ENCODE assay signal across 7 cellular contexts in genomic region chr6:11732036-11732545, GRCh38. TPM values are rescaled to one million over a fixed set of nuclear protein-coding genes. Genes with fewer than 3 reads are reported as not detected.
DNase-seq lines count a peak whose midpoint lies in the region; ATAC-seq and TF ChIP-seq lines count a peak whose summit lies in the region.

No MANE protein-coding gene starts in this region.

- H3K27me3 Mint-ChIP-seq in T-cell, result peaks cover 0 to 2% of the 10 kb centered on the region in 2 donors

- POLR2A ChIA-PET in T-cell (lab: Charles Lee), result interaction anchor here in 1 of 2 donors (0.7 to 1.0 kb wide), 2 partner anchors 9 to 17 kb away, joined by 3 to 4 read pairs; no protein-coding TSS in a partner anchor

- CTCF ChIA-PET in T-cell (lab: Charles Lee), result interaction anchor here in 1 of 2 donors (0.6 to 1.0 kb wide), 2 partner anchors 9 to 359 kb away, joined by 3 to 4 read pairs; no protein-coding TSS in a partner anchor

- H3K27ac ChIP-seq in dorsolateral prefrontal cortex, result peak overlapping the region in 37 of 59 donors; percentile 2 to 78 (median 46)

- H3K36me3 Mint-ChIP-seq in T-cell, result no peaks in the 10 kb centered on the region

- intact Hi-C loops in dorsolateral prefrontal cortex (cut with DNase I) (no loop called here), sciatic nerve (cut with DNase I) (no loop called here)

- no peak for TF ChIP-seq CTCF in dorsolateral prefrontal cortex (IDR thresholded peaks at IDR 0.05 in 54 of 56, conservative IDR thresholded peaks at IDR 0.05 in 2 of 56; ENCODE audit: low read depth in 1 of 56, partially characterized antibody in 56 of 56)

- no peaks in the 10 kb centered on the region for H3K27me3 ChIP-seq in dorsolateral prefrontal cortex

- H3K27ac Mint-ChIP-seq in T-cell, result peak overlapping the region; percentile 85 to 88

- DNase-seq in T-cell (peak in 5 of 34 experiments; percentile 2 to 52 (median 14)), dorsolateral prefrontal cortex (peak in 7 of 10 donors; percentile 37 to 56 (median 51)), sciatic nerve (ENCODE audit: low spot score) (peak; percentile 77), islet precursor cell (no peak), NCI-H774 (lab: John Stamatoyannopoulos, UW) (no peak)

- no peaks in the 10 kb centered on the region for H3K9me3 Mint-ChIP-seq in T-cell

- peaks cover 54 to 63% (median 57%) of the 10 kb centered on the region in 3 donors for H3K4me1 Mint-ChIP-seq in T-cell

- peak overlapping the region; percentile 13 to 63 (median 54) for H3K4me3 Mint-ChIP-seq in T-cell

- no peak overlapping the region for H3K4me3 ChIP-seq in dorsolateral prefrontal cortex

- ATAC-seq in GM18873 (IDR thresholded peaks at IDR 0.05; ENCODE audit: low FRiP score, unreplicated experiment) (peak; percentile 60), HG02938 (IDR thresholded peaks at IDR 0.05; ENCODE audit: unreplicated experiment) (peak; percentile 48), T-cell (replicated peaks in 1 of 4) (no peak), sciatic nerve (peak; percentile 91)

RNA-seq across cellular contexts. Expression of gene ADTRP, which starts 46.5 kb away (rescaled TPM):
- total RNA-seq in T-cell, result 10 to 100 TPM; 23.9 to 74.7 (median 59.1) TPM
- 10 to 100 TPM in 34 of 120 experiments, 1 to 10 TPM in 83, under 1 TPM in 3; 0.47 to 21.1 (median 7.9) TPM for total RNA-seq in dorsolateral prefrontal cortex
- 0.76 TPM for total RNA-seq in sciatic nerve

Comparison
In these comparisons a context has a peak if more than half of its experiments do, and no peak if none do; other contexts are left out.
1. ATAC-seq: peak in GM18873 (single experiment), HG02938 (single experiment) and sciatic nerve (single experiment); none in T-cell (0 of 4).
2. DNase-seq: peak in dorsolateral prefrontal cortex (7 of 10) and sciatic nerve (single experiment); none in islet precursor cell (single experiment) and NCI-H774 (single experiment).